Comparison of ENCODE assay signal across 20 cellular contexts in the genomic region with DNA sequence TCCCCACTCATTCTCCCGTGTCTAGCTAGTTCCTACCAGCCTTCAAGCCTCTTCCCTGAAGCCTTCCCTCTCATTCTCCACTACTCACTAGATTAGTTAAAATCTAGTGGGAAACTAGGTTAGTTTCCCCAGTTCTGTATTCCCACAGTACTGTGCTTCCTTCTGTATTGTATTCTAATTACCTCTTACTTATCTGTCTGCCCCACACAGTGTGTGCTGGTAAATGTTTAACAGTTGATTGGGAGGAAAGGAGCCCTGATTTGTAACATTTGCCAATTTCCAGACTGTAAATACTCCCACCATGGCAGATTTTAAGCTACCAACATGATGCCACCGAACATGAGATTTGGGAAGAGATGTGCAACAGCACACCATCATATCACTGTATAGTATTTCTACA.
"Had no signal": no experiment of that assay in that cellular context is flagged by ENCODE, and none has a peak within 500 bp of the region (broad histone marks: within the 10 kb centered on the region; RNA-seq: fewer than 3 reads in every experiment).

No MANE protein-coding gene starts in this region.

- H3K4me3 ChIP-seq: MG63 had no signal

- DNase-seq: IMR-90, Karpas-422, KG1, MG63, NCI-H1092, NCI-H1436, NCI-H187, NCI-H2029, NCI-H2081 treated with DMSO at 0.1 percent for 48 hours, NCI-H2171, NCI-H226, NCI-H446, NCI-H510A, NCI-H524 treated with DMSO at 0.1 percent for 48 hours, NCI-H69, NCI-H774, SHP77 had no signal

- H3K36me3 ChIP-seq: MG63 had no signal

- ATAC-seq: HepG2, SK-N-SH treated with all-trans-retinoic acid at 6 μM for 48 hours had no signal

- H3K27ac ChIP-seq: RWPE1 had no signal
